In the genomic region with DNA sequence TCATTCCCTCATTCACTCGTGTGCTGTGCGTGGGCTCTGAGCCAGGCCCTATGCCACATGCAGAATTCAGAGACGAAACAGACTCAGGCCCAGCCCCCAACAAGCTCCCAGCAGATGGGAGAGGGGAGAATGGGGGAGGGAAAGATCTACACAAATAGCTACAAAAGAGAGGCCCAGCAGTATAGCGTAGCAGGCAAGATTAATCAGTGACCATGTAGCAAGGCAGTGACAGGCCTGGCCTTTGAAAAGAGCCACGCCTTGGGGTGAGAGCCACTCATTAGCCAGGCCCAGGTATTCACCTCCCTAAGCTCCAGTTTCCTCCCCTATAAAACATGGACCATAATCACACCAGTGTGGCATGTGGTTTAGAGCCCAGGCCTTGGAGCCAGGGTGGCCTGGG, we compare ENCODE assay signal across 15 cellular contexts.
A peak's percentile ranks its signal among the peaks of the same experiment; 100 is the strongest.
DNase-seq lines count a peak whose midpoint lies in the region; ATAC-seq and TF ChIP-seq lines count a peak whose summit lies in the region.
"Had no signal": no experiment of that assay in that cellular context is flagged by ENCODE, and none has a peak within 500 bp of the region (broad histone marks: within the 10 kb centered on the region; RNA-seq: fewer than 3 reads in every experiment).

No MANE protein-coding gene starts in this region.

- H3K4me1 ChIP-seq in duodenal mucosa (ENCODE audit: control insufficient read depth in 1 of 2, insufficient read depth in 2 of 2, low read length in 2 of 2) (peaks cover 53 to 58% of the 10 kb centered on the region in 2 donors), MM.1S (ENCODE audit: low read length) (peaks cover 12% of the 10 kb centered on the region; the same call in 1 of the 2 replicates)

- no peaks in the 10 kb centered on the region for H3K27me3 Mint-ChIP-seq in nephron progenitor cell (ENCODE audit: low read depth, poor library complexity)
- H3K27me3 Mint-ChIP-seq in T-helper 2 cell treated with Interferon-gamma antibody and Interleukin-4, amounts not matched to agents 5 μg/mL and 100 μg/mL, for 36 hours (ENCODE audit: low read depth): peaks cover 2% of the 10 kb centered on the region

- no peak overlapping the region for H2AFZ ChIP-seq in MM.1S (ENCODE audit: low read length)
- H2AFZ ChIP-seq: parathyroid adenoma had no signal

- no peaks in the 10 kb centered on the region for H3K9me2 ChIP-seq in MM.1S (replicated peaks; ENCODE audit: insufficient read depth, low read length)

- H3K27ac ChIP-seq in duodenal mucosa (ENCODE audit: low read depth, low read length): peak overlapping the region; percentile 58
- H3K27ac ChIP-seq in MM.1S (ENCODE audit: low read length): no peak overlapping the region
- H3K27ac ChIP-seq: parathyroid adenoma had no signal

- H3K36me3 ChIP-seq in duodenal mucosa (ENCODE audit: control insufficient read depth in 1 of 2, insufficient read depth in 2 of 2, low read length in 2 of 2) (no peaks in the 10 kb centered on the region), MM.1S (replicated peaks; ENCODE audit: insufficient read depth, low read length) (no peaks in the 10 kb centered on the region)
- H3K36me3 ChIP-seq: HAP-1 had no signal

- peak overlapping the region in 1 of 2 donors; percentile 9 for H3K9ac ChIP-seq in duodenal mucosa (ENCODE audit: low read depth in 1 of 2, low read length in 2 of 2)
- no peak overlapping the region for H3K9ac ChIP-seq in MM.1S (ENCODE audit: low read length)
- H3K9ac ChIP-seq: parathyroid adenoma had no signal

- H3K4me2 ChIP-seq in MM.1S (ENCODE audit: low read depth, low read length): no peak overlapping the region

- H3K9me3 ChIP-seq in duodenal mucosa (ENCODE audit: control insufficient read depth in 1 of 2, low read length in 2 of 2) (no peaks in the 10 kb centered on the region), MM.1S (replicated peaks; ENCODE audit: insufficient read depth, low read length) (no peaks in the 10 kb centered on the region)
- H3K9me3 ChIP-seq: HAP-1 had no signal

- no peak for ATAC-seq in GM21381 (IDR thresholded peaks at IDR 0.05; ENCODE audit: unreplicated experiment)

- TF ChIP-seq CTCF in nephron progenitor cell (IDR thresholded peaks at IDR 0.05): no peak
- no peak for TF ChIP-seq CTCF in MM.1S (IDR thresholded peaks at IDR 0.05; ENCODE audit: low read length)

- peaks cover 77% of the 10 kb centered on the region for H3K4me1 Mint-ChIP-seq in nephron progenitor cell
- H3K4me1 Mint-ChIP-seq in T-helper 2 cell treated with Interferon-gamma antibody and Interleukin-4, amounts not matched to agents 5 μg/mL and 100 μg/mL, for 36 hours (ENCODE audit: low read depth): peaks cover 11% of the 10 kb centered on the region

- no peak overlapping the region for H3K4me3 Mint-ChIP-seq in nephron progenitor cell
- H3K4me3 Mint-ChIP-seq in T-helper 2 cell treated with Interferon-gamma antibody and Interleukin-4, amounts not matched to agents 5 μg/mL and 100 μg/mL, for 36 hours: no peak overlapping the region

- peak overlapping the region; percentile 95 for H3K27ac Mint-ChIP-seq in nephron progenitor cell
- H3K27ac Mint-ChIP-seq in T-helper 2 cell treated with Interferon-gamma antibody and Interleukin-4, amounts not matched to agents 5 μg/mL and 100 μg/mL, for 36 hours: no peak overlapping the region

- no peaks in the 10 kb centered on the region for H3K79me2 ChIP-seq in MM.1S (ENCODE audit: low read length)
- H3K79me2 ChIP-seq: parathyroid adenoma had no signal

- H3K4me3 ChIP-seq in duodenal mucosa (ENCODE audit: low read depth in 1 of 2, low read length in 2 of 2) (no peak overlapping the region), MM.1S (ENCODE audit: low read length) (no peak overlapping the region)
- H3K4me3 ChIP-seq: HAP-1 had no signal

- H3K36me3 Mint-ChIP-seq in nephron progenitor cell (ENCODE audit: low read depth): peaks cover 3% of the 10 kb centered on the region
- H3K36me3 Mint-ChIP-seq in T-helper 2 cell treated with Interferon-gamma antibody and Interleukin-4, amounts not matched to agents 5 μg/mL and 100 μg/mL, for 36 hours (ENCODE audit: low read depth): no peaks in the 10 kb centered on the region

- no peaks in the 10 kb centered on the region for H3F3A ChIP-seq in MM.1S (ENCODE audit: insufficient read depth, low read length)

- H3K9me3 Mint-ChIP-seq in nephron progenitor cell: peaks cover 7% of the 10 kb centered on the region
- peaks cover 12% of the 10 kb centered on the region for H3K9me3 Mint-ChIP-seq in T-helper 2 cell treated with Interferon-gamma antibody and Interleukin-4, amounts not matched to agents 5 μg/mL and 100 μg/mL, for 36 hours

- DNase-seq in DMS 273 (lab: John Stamatoyannopoulos, UW; ENCODE audit: unreplicated experiment) (peak; percentile 91), NCI-H1694 (lab: John Stamatoyannopoulos, UW) (peak; percentile 95), nephron progenitor cell (no peak), MM.1S (no peak)
- DNase-seq in activated CD4-positive, CD25-positive, alpha-beta regulatory T cell treated with anti-CD3 and anti-CD28 coated beads, Interleukin-2, amount 50 U/mL, for 72 hours: no peak
- DNase-seq in T-helper 2 cell treated with Interferon-gamma antibody and Interleukin-4, amounts not matched to agents 5 μg/mL and 100 μg/mL, for 36 hours (ENCODE audit: low spot score): no peak
- DNase-seq: activated gamma-delta T cell; cerebellar nuclear complex; KG1; kidney; stimulated activated CD4-positive, alpha-beta T cell treated with anti-CD3 and anti-CD28 coated beads, Interleukin-4, amount 100 ng/mL, for 24 hours had no signal

- H4K20me1 ChIP-seq in MM.1S (ENCODE audit: insufficient read depth, low read length): no peaks in the 10 kb centered on the region

- no peaks in the 10 kb centered on the region for H3K27me3 ChIP-seq in duodenal mucosa (ENCODE audit: control insufficient read depth in 1 of 2, insufficient read depth in 2 of 2, low read length in 2 of 2)
- no peaks in the 10 kb centered on the region; the same call in 1 of the 2 replicates for H3K27me3 ChIP-seq in MM.1S (replicated peaks; ENCODE audit: insufficient read depth, low read length)

Comparison
In these comparisons a context has a peak if more than half of its experiments do, and no peak if none do; other contexts are left out.
1. DNase-seq: peak in DMS 273 (single experiment) and NCI-H1694 (single experiment); none in nephron progenitor cell (single experiment), activated CD4-positive, CD25-positive, alpha-beta regulatory T cell treated with anti-CD3 and anti-CD28 coated beads, Interleukin-2, amount 50 U/mL, for 72 hours (single experiment), MM.1S (single experiment) and T-helper 2 cell treated with Interferon-gamma antibody and Interleukin-4, amounts not matched to agents 5 μg/mL and 100 μg/mL, for 36 hours (single experiment).